In genomic region chr15:52208306-52208946, GRCh38 we compare ENCODE assay signal across 8 cellular contexts. TPM values are rescaled to one million over a fixed set of nuclear protein-coding genes. Genes with fewer than 3 reads are reported as not detected.
DNase-seq lines count a peak whose midpoint lies in the region; ATAC-seq and TF ChIP-seq lines count a peak whose summit lies in the region.

No MANE protein-coding gene starts in this region.

- no peaks in the 10 kb centered on the region for H3K36me3 Mint-ChIP-seq in stimulated activated effector memory CD8-positive, alpha-beta T cell treated with anti-CD3 and anti-CD28 coated beads, Interleukin-12 subunit alpha, Interleukin-12 subunit beta, amount 100 ng/mL, for 72 hours

- ATAC-seq in HG03025 (IDR thresholded peaks at IDR 0.05; ENCODE audit: low FRiP score, unreplicated experiment), result peak; percentile 72
- ATAC-seq in stimulated activated effector memory CD8-positive, alpha-beta T cell treated with anti-CD3 and anti-CD28 coated beads, Interleukin-12 subunit alpha, Interleukin-12 subunit beta, amount 100 ng/mL, for 72 hours, result peak; percentile 94

- in situ Hi-C loops in GM13977 (cut with MboI; ENCODE audit: low pct_unique_long_range_greater_than_20kb, low sequenced_read_pairs, unreplicated experiment), result no loop called here

- H3K4me1 Mint-ChIP-seq in stimulated activated effector memory CD8-positive, alpha-beta T cell treated with anti-CD3 and anti-CD28 coated beads, Interleukin-12 subunit alpha, Interleukin-12 subunit beta, amount 100 ng/mL, for 72 hours, result no peaks in the 10 kb centered on the region

- H3K27ac Mint-ChIP-seq in stimulated activated effector memory CD8-positive, alpha-beta T cell treated with anti-CD3 and anti-CD28 coated beads, Interleukin-12 subunit alpha, Interleukin-12 subunit beta, amount 100 ng/mL, for 72 hours, result no peak overlapping the region

- H3K4me3 Mint-ChIP-seq in stimulated activated effector memory CD8-positive, alpha-beta T cell treated with anti-CD3 and anti-CD28 coated beads, Interleukin-12 subunit alpha, Interleukin-12 subunit beta, amount 100 ng/mL, for 72 hours, result no peak overlapping the region

- DNase-seq in GM13977 (ENCODE audit: low spot score) (peak; percentile 69), NCI-H526 (lab: John Stamatoyannopoulos, UW) (peak; percentile 30 to 57), ecto neural progenitor cell (ENCODE audit: low spot score) (peak; percentile 82), myocyte (ENCODE audit: low read depth) (peak; percentile 66)
- peak; percentile 47 to 51 for DNase-seq in activated CD4-positive, alpha-beta T cell treated with anti-CD3 and anti-CD28 coated beads, Interleukin-2, amount 50 U/mL, for 24 hours (ENCODE audit: low read depth in 1 of 2, low spot score in 1 of 2)
- peak; percentile 61 to 87 for DNase-seq in stimulated activated effector memory CD8-positive, alpha-beta T cell treated with anti-CD3 and anti-CD28 coated beads, Interleukin-12 subunit alpha, Interleukin-12 subunit beta, amount 100 ng/mL, for 72 hours (ENCODE audit: low spot score in 2 of 2)

- no peak overlapping the region for H3K27ac ChIP-seq in 22Rv1

- H3K9me3 Mint-ChIP-seq in stimulated activated effector memory CD8-positive, alpha-beta T cell treated with anti-CD3 and anti-CD28 coated beads, Interleukin-12 subunit alpha, Interleukin-12 subunit beta, amount 100 ng/mL, for 72 hours, result no peaks in the 10 kb centered on the region

- peak; percentile 93 for TF ChIP-seq CTCF in 22Rv1 (IDR thresholded peaks at IDR 0.05)
- TF ChIP-seq CTCF in GM13977 (IDR thresholded peaks at IDR 0.05; ENCODE audit: extremely low read depth, insufficient read depth, missing control alignments), result peak; percentile 91

RNA-seq across cellular contexts. Expression of gene GNB5, which starts 17.2 kb away (rescaled TPM):
- 14.2 and 21.6 TPM in 2 replicates for total RNA-seq in myocyte
- 31.3 TPM for polyA plus RNA-seq in myocyte (2012)
